21 cellular contexts compared by ENCODE assay signal in the genomic region with DNA sequence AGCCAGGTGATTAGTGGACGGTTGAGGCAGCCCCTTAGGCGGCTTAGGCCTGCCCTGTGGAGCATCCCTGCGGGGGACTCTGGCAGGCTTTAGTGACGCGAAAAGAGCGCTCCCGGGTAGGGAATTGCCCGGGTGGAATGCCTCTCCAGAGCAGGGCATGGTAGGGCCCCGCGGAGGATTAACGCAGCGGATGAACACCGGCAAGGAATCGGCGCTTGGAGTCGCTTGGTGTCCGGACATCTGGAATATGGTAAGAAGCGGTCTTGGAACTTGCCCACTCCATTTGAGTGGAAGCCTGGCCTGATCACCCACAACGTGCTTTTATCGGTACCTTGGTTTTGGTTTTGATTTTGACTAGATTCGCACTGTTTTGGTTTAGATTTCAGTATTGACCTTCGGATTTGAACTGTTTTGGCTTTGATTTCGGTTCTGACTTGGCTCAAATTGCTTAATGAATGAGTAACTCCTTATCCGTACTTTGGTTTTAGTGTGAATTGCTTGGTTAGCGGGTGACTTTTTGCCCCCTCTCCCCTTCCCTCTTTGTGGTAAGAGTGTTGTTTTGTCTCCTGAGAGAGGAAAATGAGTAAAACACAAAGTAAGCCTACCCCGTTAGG. TPM values are rescaled to one million over a fixed set of nuclear protein-coding genes. Genes with fewer than 3 reads are reported as not detected.
A peak's percentile ranks its signal among the peaks of the same experiment; 100 is the strongest.
DNase-seq lines count a peak whose midpoint lies in the region; ATAC-seq and TF ChIP-seq lines count a peak whose summit lies in the region.
"Had no signal": no experiment of that assay in that cellular context is flagged by ENCODE, and none has a peak within 500 bp of the region (broad histone marks: within the 10 kb centered on the region; RNA-seq: fewer than 3 reads in every experiment).

No MANE protein-coding gene starts in this region.

- H3K9me3 ChIP-seq in testis = no peaks in the 10 kb centered on the region
- H3K9me3 ChIP-seq: psoas muscle, thyroid gland had no signal

- no peak for TF ChIP-seq POLR2A in testis (IDR thresholded peaks at IDR 0.05)

- peak; percentile 27 for DNase-seq in activated CD4-positive, alpha-beta T cell treated with anti-CD3 and anti-CD28 coated beads for 36 hours
- DNase-seq in activated CD4-positive, alpha-beta T cell treated with anti-CD3 and anti-CD28 coated beads for 4 hours = no peak
- DNase-seq in stimulated activated CD4-positive, alpha-beta T cell treated with anti-CD3 and anti-CD28 coated beads, Interleukin-12 subunit alpha, Interleukin-12 subunit beta, amount 100 ng/mL, for 48 hours (ENCODE audit: low read depth in 2 of 3, low spot score in 1 of 3) = peak in 2 of 3 donors; percentile 1 to 17
- DNase-seq in stimulated activated CD4-positive, alpha-beta T cell treated with anti-CD3 and anti-CD28 coated beads, Interleukin-1b, Interleukin-23, amount 100 ng/mL, for 48 hours = no peak
- peak; percentile 54 for DNase-seq in coronary artery (ENCODE audit: low spot score)
- DNase-seq in testis = peak; percentile 50
- DNase-seq: body of pancreas; effector CD4-positive, alpha-beta T cell; heart left ventricle; NCI-H1417; NCI-H446 treated with DMSO at 0.1 percent for 48 hours; psoas muscle; thyroid gland had no signal

- 67 to 83% methylated on average over 19 to 26 of the region's 26 CpGs for WGBS in testis, 2 donors

- peak; percentile 36 for ATAC-seq in activated CD4-positive, alpha-beta T cell treated with anti-CD3 and anti-CD28 coated beads for 36 hours
- no peak for ATAC-seq in GM21423 (IDR thresholded peaks at IDR 0.05; ENCODE audit: unreplicated experiment)
- no peak for ATAC-seq in HG02938 (IDR thresholded peaks at IDR 0.05; ENCODE audit: unreplicated experiment)
- ATAC-seq: body of pancreas; heart left ventricle; psoas muscle; SK-N-SH treated with all-trans-retinoic acid at 6 μM for 48 hours; stimulated activated memory B cell treated with anti-CD40 and anti-IgM and Interleukin-4, amounts not matched to agents 10 μg/mL and 1 μg/mL and 100 μg/mL, for 72 hours; WTC11 had no signal

- H3K27ac ChIP-seq in coronary artery (no peak overlapping the region), testis (no peak overlapping the region)
- H3K27ac ChIP-seq: 22Rv1, body of pancreas, epithelial cell of prostate, heart left ventricle, psoas muscle, thyroid gland had no signal

- H3K4me3 ChIP-seq in coronary artery = no peak overlapping the region
- H3K4me3 ChIP-seq in testis = peak overlapping the region; percentile 18 to 29
- H3K4me3 ChIP-seq: body of pancreas, heart left ventricle, psoas muscle, thyroid gland had no signal

- peaks cover 20% of the 10 kb centered on the region for H3K9me3 Mint-ChIP-seq in activated CD4-positive, alpha-beta T cell treated with anti-CD3 and anti-CD28 coated beads for 36 hours (ENCODE audit: low read depth)

- CTCF ChIA-PET in activated CD4-positive, alpha-beta T cell treated with anti-CD3 and anti-CD28 coated beads for 36 hours (lab: Charles Lee) = no interaction called here

- intact Hi-C loops in activated CD4-positive, alpha-beta T cell treated with anti-CD3 and anti-CD28 coated beads for 36 hours (cut with DNase I, micrococcal nuclease) = no loop called here
- intact Hi-C loops in testis (cut with DNase I; ENCODE audit: low total_unique reads) = no loop called here

- POLR2A ChIA-PET in activated CD4-positive, alpha-beta T cell treated with anti-CD3 and anti-CD28 coated beads for 36 hours (lab: Charles Lee) = interaction anchor here (0.6 kb wide), 1 partner anchor 146 kb away, joined by 3 read pairs; no protein-coding TSS in a partner anchor

- H3K4me1 ChIP-seq in testis = no peaks in the 10 kb centered on the region
- H3K4me1 ChIP-seq: body of pancreas, heart left ventricle, psoas muscle, thyroid gland had no signal

- no peak overlapping the region for H3K27ac Mint-ChIP-seq in activated CD4-positive, alpha-beta T cell treated with anti-CD3 and anti-CD28 coated beads for 36 hours
- H3K27ac Mint-ChIP-seq: memory B cell; stimulated activated memory B cell treated with anti-CD40 and anti-IgM and Interleukin-4, amounts not matched to agents 10 μg/mL and 1 μg/mL and 100 μg/mL, for 72 hours; WTC11 had no signal

- no peak for TF ChIP-seq CTCF in coronary artery (IDR thresholded peaks at IDR 0.05)
- TF ChIP-seq CTCF in testis (IDR thresholded peaks at IDR 0.05) = no peak

- H3K36me3 Mint-ChIP-seq in activated CD4-positive, alpha-beta T cell treated with anti-CD3 and anti-CD28 coated beads for 36 hours (ENCODE audit: low read depth) = peaks cover 5% of the 10 kb centered on the region
- H3K36me3 Mint-ChIP-seq: WTC11 had no signal

- peaks cover 17% of the 10 kb centered on the region for H3K4me1 Mint-ChIP-seq in activated CD4-positive, alpha-beta T cell treated with anti-CD3 and anti-CD28 coated beads for 36 hours
- H3K4me1 Mint-ChIP-seq: stimulated activated memory B cell treated with anti-CD40 and anti-IgM and Interleukin-4, amounts not matched to agents 10 μg/mL and 1 μg/mL and 100 μg/mL, for 72 hours; WTC11 had no signal

- H3K27me3 ChIP-seq in testis = no peaks in the 10 kb centered on the region
- H3K27me3 ChIP-seq: body of pancreas, heart left ventricle, thyroid gland had no signal

- no peaks in the 10 kb centered on the region for H3K36me3 ChIP-seq in testis (ENCODE audit: low read depth, missing control alignments)
- H3K36me3 ChIP-seq: heart left ventricle, thyroid gland had no signal

- no peaks in the 10 kb centered on the region for H3K27me3 Mint-ChIP-seq in activated CD4-positive, alpha-beta T cell treated with anti-CD3 and anti-CD28 coated beads for 36 hours

- H3K4me3 Mint-ChIP-seq in activated CD4-positive, alpha-beta T cell treated with anti-CD3 and anti-CD28 coated beads for 36 hours = no peak overlapping the region
- H3K4me3 Mint-ChIP-seq: memory B cell; stimulated activated memory B cell treated with anti-CD40 and anti-IgM and Interleukin-4, amounts not matched to agents 10 μg/mL and 1 μg/mL and 100 μg/mL, for 72 hours; WTC11 had no signal

RNA-seq across cellular contexts. Expression of a gene that starts 24.2 kb away (rescaled TPM):
- total RNA-seq in activated CD4-positive, alpha-beta T cell treated with anti-CD3 and anti-CD28 coated beads for 36 hours = under 1 TPM; 0.46 to 0.47 TPM
- total RNA-seq in testis = 100 to 1,000 TPM; 107 to 218 TPM
- 55.3 TPM for polyA plus RNA-seq in testis (ENCODE audit: insufficient read depth, low read depth, low replicate concordance)

Comparison
In these comparisons a context has a peak if more than half of its experiments do, and no peak if none do; other contexts are left out.
1. DNase-seq: peak in activated CD4-positive, alpha-beta T cell treated with anti-CD3 and anti-CD28 coated beads for 36 hours (single experiment), stimulated activated CD4-positive, alpha-beta T cell treated with anti-CD3 and anti-CD28 coated beads, Interleukin-12 subunit alpha, Interleukin-12 subunit beta, amount 100 ng/mL, for 48 hours (2 of 3), coronary artery (single experiment) and testis (single experiment); none in activated CD4-positive, alpha-beta T cell treated with anti-CD3 and anti-CD28 coated beads for 4 hours (0 of 2) and stimulated activated CD4-positive, alpha-beta T cell treated with anti-CD3 and anti-CD28 coated beads, Interleukin-1b, Interleukin-23, amount 100 ng/mL, for 48 hours (single experiment).
2. RNA of a gene that starts 24.2 kb away (total RNA-seq): 107 to 218 TPM in testis; 0.46 to 0.47 TPM in activated CD4-positive, alpha-beta T cell treated with anti-CD3 and anti-CD28 coated beads for 36 hours; every median in the first group is over 10 times any median in the second.